Comparison of ENCODE assay signal across 9 cellular contexts in genomic region chr17:81961087-81961514, GRCh38. TPM values are rescaled to one million over a fixed set of nuclear protein-coding genes. Genes with fewer than 3 reads are reported as not detected.
DNase-seq lines count a peak whose midpoint lies in the region; ATAC-seq and TF ChIP-seq lines count a peak whose summit lies in the region.
"Had no signal": no experiment of that assay in that cellular context is flagged by ENCODE, and none has a peak within 500 bp of the region (broad histone marks: within the 10 kb centered on the region; RNA-seq: fewer than 3 reads in every experiment).

NOTUM (minus strand) TSS chr17:81961187; CDS start chr17:81960909, 278 bp downstream.

- H3K27me3 ChIP-seq in BLaER1 (peaks cover 96% of the 10 kb centered on the region), HL-60 (ENCODE audit: insufficient read depth, poor library complexity, severe bottlenecking) (peaks cover 14% of the 10 kb centered on the region), mucosa of rectum (ENCODE audit: control insufficient read depth in 2 of 2, insufficient read depth in 2 of 2, low read length in 2 of 2) (peaks cover 32 to 56% of the 10 kb centered on the region in 2 donors)

- H3K36me3 ChIP-seq in BLaER1: no peaks in the 10 kb centered on the region
- H3K36me3 ChIP-seq in mucosa of rectum (ENCODE audit: control insufficient read depth in 2 of 2, insufficient read depth in 2 of 2, low read length in 2 of 2): no peaks in the 10 kb centered on the region

- ATAC-seq in left colon: no peak

- no peak within 1 kb of the TSS for H3K4me3 Mint-ChIP-seq in activated naive CD4-positive, alpha-beta T cell treated with anti-CD3 and anti-CD28 coated beads for 36 hours

- intact Hi-C loops in left colon (cut with DNase I, micrococcal nuclease): no loop called here
- intact Hi-C loops in activated naive CD4-positive, alpha-beta T cell treated with anti-CD3 and anti-CD28 coated beads for 36 hours (cut with micrococcal nuclease): no loop called here

- peak within 1 kb of the TSS; percentile 97 for H3K4me2 ChIP-seq in BLaER1

- H3K36me3 Mint-ChIP-seq in activated naive CD4-positive, alpha-beta T cell treated with anti-CD3 and anti-CD28 coated beads for 36 hours (ENCODE audit: low read depth): no peaks in the 10 kb centered on the region

- H3K27ac ChIP-seq in BLaER1: no peak within 1 kb of the TSS
- no peak within 1 kb of the TSS for H3K27ac ChIP-seq in HL-60 (replicated peaks)
- H3K27ac ChIP-seq in mucosa of rectum (ENCODE audit: low read depth in 2 of 2, low read length in 2 of 2): no peak within 1 kb of the TSS

- H3K4me1 Mint-ChIP-seq in activated naive CD4-positive, alpha-beta T cell treated with anti-CD3 and anti-CD28 coated beads for 36 hours (ENCODE audit: low read depth): peaks cover 4% of the 10 kb centered on the region

- H3K4me1 ChIP-seq in BLaER1 (peaks cover 31% of the 10 kb centered on the region), mucosa of rectum (ENCODE audit: control insufficient read depth in 2 of 2, insufficient read depth in 2 of 2, low read length in 2 of 2) (peaks cover 9 to 10% of the 10 kb centered on the region in 2 donors)

- H3K27ac Mint-ChIP-seq in activated naive CD4-positive, alpha-beta T cell treated with anti-CD3 and anti-CD28 coated beads for 36 hours: no peak within 1 kb of the TSS

- in situ Hi-C loops in astrocyte of the cerebellum (cut with HindIII; ENCODE audit: low sequenced_read_pairs): no loop called here

- H3K9me3 ChIP-seq in BLaER1 (no peaks in the 10 kb centered on the region), mucosa of rectum (ENCODE audit: control insufficient read depth in 2 of 2, low read length in 2 of 2) (no peaks in the 10 kb centered on the region)

- H3K9me3 Mint-ChIP-seq in activated naive CD4-positive, alpha-beta T cell treated with anti-CD3 and anti-CD28 coated beads for 36 hours: no peaks in the 10 kb centered on the region

- H3K4me3 ChIP-seq in BLaER1 (peak within 1 kb of the TSS; percentile 65), HL-60 (replicated peaks; ENCODE audit: insufficient read depth, low read length) (peak within 1 kb of the TSS; percentile 22), astrocyte of the cerebellum (ENCODE audit: low read depth, low read length) (peak within 1 kb of the TSS; percentile 14), mucosa of rectum (ENCODE audit: low read length in 2 of 2) (peak within 1 kb of the TSS; percentile 13 to 30)

- no peak within 1 kb of the TSS for H3K9ac ChIP-seq in BLaER1
- no peak within 1 kb of the TSS for H3K9ac ChIP-seq in mucosa of rectum (ENCODE audit: low read depth in 1 of 2, low read length in 2 of 2)

- H3K27me3 Mint-ChIP-seq in activated naive CD4-positive, alpha-beta T cell treated with anti-CD3 and anti-CD28 coated beads for 36 hours (ENCODE audit: low read depth): peaks cover 15% of the 10 kb centered on the region

- no peak for DNase-seq in HL-60 (ENCODE audit: low read depth in 1 of 2, low spot score in 1 of 2)
- no peak for DNase-seq in astrocyte of the cerebellum (ENCODE audit: low read depth)
- no peak for DNase-seq in left colon
- DNase-seq in NCI-H446 treated with DMSO at 0.1 percent for 48 hours (lab: John Stamatoyannopoulos, UW): no peak
- DNase-seq in activated naive CD4-positive, alpha-beta T cell treated with anti-CD3 and anti-CD28 coated beads for 36 hours: no peak
- no peak for DNase-seq in middle frontal gyrus (ENCODE audit: extremely low spot score, low spot score)
- DNase-seq: activated naive CD4-positive, alpha-beta T cell treated with Interleukin-2 at 50 U/mL for 16 hours had no signal

- CTCF ChIA-PET in activated naive CD4-positive, alpha-beta T cell treated with anti-CD3 and anti-CD28 coated beads for 36 hours (lab: Charles Lee): interaction anchor here (0.8 to 4.7 kb wide), 3 partner anchors 31 to 69 kb away, joined by 3 to 95 read pairs (median 16); partner anchors contain the start of genes CENPX, LRRC45 and RAC3

- H4K20me1 ChIP-seq in BLaER1: peaks cover 29% of the 10 kb centered on the region

- no peak for TF ChIP-seq CTCF in HL-60 (IDR thresholded peaks at IDR 0.05; ENCODE audit: insufficient read depth, low read length)
- TF ChIP-seq CTCF in astrocyte of the cerebellum (IDR thresholded peaks at IDR 0.05; ENCODE audit: low read depth, low read length, missing control alignments): no peak

RNA-seq across cellular contexts. Expression of gene NOTUM, which starts in this region (rescaled TPM):
- total RNA-seq in left colon: not detected
- under 1 TPM; 0.35 to 0.38 TPM for total RNA-seq in activated naive CD4-positive, alpha-beta T cell treated with anti-CD3 and anti-CD28 coated beads for 36 hours

Comparison
In these comparisons a context has a peak if more than half of its experiments do, and no peak if none do; other contexts are left out.
1. H3K4me3 ChIP-seq: peak in every context shown above with its lines; median percentile 65 in BLaER1; 22 in HL-60; 22 in mucosa of rectum; 14 in astrocyte of the cerebellum.